1 cellular context compared by ENCODE assay signal in the genomic region with DNA sequence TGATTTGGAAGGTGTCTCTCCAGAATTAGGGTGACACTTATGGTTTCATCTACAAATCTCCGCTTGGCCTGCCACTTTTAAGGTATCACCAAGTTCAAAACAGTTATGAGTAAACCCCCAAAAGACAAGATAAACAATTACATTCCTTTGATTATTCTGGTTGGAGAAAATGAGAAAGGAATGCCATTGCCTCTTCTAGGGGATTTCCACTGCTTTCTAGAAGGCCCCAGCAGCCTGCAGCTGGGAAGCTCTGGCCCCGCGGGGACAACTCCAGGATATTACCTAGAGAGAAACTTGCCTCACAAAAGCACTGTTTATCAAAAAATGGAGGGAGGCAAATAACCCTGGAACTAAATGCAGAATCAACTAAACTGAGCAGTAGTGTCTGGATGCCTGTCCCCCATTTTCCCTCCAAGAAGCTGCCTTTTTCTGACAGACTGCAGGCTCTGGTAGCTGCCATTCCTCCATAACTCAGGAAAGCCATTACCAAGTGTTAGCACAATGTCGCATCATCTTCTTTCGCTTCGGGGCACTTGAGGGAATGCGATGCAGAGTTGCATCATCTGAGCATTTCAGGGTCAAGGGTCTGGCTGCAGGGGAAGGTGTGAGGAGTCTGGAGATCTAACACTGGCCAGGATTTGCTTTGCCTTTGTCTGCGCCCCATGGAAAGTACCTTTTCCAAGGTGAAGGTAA.
TF ChIP-seq lines count a peak whose summit lies in the region.

No MANE protein-coding gene starts in this region.

TF ChIP-seq in K562, 482 proteins besides CTCF, POLR2A, EP300 and RAD21 (continued from another document):
- TF ChIP-seq, protein P1, sequence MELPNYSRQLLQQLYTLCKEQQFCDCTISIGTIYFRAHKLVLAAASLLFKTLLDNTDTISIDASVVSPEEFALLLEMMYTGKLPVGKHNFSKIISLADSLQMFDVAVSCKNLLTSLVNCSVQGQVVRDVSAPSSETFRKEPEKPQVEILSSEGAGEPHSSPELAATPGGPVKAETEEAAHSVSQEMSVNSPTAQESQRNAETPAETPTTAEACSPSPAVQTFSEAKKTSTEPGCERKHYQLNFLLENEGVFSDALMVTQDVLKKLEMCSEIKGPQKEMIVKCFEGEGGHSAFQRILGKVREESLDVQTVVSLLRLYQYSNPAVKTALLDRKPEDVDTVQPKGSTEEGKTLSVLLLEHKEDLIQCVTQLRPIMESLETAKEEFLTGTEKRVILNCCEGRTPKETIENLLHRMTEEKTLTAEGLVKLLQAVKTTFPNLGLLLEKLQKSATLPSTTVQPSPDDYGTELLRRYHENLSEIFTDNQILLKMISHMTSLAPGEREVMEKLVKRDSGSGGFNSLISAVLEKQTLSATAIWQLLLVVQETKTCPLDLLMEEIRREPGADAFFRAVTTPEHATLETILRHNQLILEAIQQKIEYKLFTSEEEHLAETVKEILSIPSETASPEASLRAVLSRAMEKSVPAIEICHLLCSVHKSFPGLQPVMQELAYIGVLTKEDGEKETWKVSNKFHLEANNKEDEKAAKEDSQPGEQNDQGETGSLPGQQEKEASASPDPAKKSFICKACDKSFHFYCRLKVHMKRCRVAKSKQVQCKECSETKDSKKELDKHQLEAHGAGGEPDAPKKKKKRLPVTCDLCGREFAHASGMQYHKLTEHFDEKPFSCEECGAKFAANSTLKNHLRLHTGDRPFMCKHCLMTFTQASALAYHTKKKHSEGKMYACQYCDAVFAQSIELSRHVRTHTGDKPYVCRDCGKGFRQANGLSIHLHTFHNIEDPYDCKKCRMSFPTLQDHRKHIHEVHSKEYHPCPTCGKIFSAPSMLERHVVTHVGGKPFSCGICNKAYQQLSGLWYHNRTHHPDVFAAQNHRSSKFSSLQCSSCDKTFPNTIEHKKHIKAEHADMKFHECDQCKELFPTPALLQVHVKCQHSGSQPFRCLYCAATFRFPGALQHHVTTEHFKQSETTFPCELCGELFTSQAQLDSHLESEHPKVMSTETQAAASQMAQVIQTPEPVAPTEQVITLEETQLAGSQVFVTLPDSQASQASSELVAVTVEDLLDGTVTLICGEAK (IDR thresholded peaks at IDR 0.05): no peak
- TF ChIP-seq, protein P1 (CRISPR knock-in tag; IDR thresholded peaks at IDR 0.05): no peak
- no peak for TF ChIP-seq NUFIP1 (IDR thresholded peaks at IDR 0.05; ENCODE audit: partially characterized antibody)
- TF ChIP-seq MAFG (tag; conservative IDR thresholded peaks at IDR 0.05): no peak
- TF ChIP-seq, protein P2, sequence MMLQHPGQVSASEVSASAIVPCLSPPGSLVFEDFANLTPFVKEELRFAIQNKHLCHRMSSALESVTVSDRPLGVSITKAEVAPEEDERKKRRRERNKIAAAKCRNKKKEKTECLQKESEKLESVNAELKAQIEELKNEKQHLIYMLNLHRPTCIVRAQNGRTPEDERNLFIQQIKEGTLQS (IDR thresholded peaks at IDR 0.05): peak; percentile 42; the same call in 1 of the 2 replicates
- TF ChIP-seq, protein P2 (CRISPR knock-in tag; conservative IDR thresholded peaks at IDR 0.05): no peak
- TF ChIP-seq CEBPG (CRISPR knock-in tag; IDR thresholded peaks at IDR 0.05): no peak
- TF ChIP-seq CEBPG (tag; conservative IDR thresholded peaks at IDR 0.05 in 1 of 2, IDR thresholded peaks at IDR 0.05 in 1 of 2): 0 out of 4 replicates have a peak, but pooled peaks of 1 of the 2 experiments have one; percentile 28
- TF ChIP-seq ETV1 (tag; conservative IDR thresholded peaks at IDR 0.05; ENCODE audit: low read depth): no peak
- TF ChIP-seq SETDB1 (IDR thresholded peaks at IDR 0.05; ENCODE audit: low read length): no peak
- TF ChIP-seq, protein P3, sequence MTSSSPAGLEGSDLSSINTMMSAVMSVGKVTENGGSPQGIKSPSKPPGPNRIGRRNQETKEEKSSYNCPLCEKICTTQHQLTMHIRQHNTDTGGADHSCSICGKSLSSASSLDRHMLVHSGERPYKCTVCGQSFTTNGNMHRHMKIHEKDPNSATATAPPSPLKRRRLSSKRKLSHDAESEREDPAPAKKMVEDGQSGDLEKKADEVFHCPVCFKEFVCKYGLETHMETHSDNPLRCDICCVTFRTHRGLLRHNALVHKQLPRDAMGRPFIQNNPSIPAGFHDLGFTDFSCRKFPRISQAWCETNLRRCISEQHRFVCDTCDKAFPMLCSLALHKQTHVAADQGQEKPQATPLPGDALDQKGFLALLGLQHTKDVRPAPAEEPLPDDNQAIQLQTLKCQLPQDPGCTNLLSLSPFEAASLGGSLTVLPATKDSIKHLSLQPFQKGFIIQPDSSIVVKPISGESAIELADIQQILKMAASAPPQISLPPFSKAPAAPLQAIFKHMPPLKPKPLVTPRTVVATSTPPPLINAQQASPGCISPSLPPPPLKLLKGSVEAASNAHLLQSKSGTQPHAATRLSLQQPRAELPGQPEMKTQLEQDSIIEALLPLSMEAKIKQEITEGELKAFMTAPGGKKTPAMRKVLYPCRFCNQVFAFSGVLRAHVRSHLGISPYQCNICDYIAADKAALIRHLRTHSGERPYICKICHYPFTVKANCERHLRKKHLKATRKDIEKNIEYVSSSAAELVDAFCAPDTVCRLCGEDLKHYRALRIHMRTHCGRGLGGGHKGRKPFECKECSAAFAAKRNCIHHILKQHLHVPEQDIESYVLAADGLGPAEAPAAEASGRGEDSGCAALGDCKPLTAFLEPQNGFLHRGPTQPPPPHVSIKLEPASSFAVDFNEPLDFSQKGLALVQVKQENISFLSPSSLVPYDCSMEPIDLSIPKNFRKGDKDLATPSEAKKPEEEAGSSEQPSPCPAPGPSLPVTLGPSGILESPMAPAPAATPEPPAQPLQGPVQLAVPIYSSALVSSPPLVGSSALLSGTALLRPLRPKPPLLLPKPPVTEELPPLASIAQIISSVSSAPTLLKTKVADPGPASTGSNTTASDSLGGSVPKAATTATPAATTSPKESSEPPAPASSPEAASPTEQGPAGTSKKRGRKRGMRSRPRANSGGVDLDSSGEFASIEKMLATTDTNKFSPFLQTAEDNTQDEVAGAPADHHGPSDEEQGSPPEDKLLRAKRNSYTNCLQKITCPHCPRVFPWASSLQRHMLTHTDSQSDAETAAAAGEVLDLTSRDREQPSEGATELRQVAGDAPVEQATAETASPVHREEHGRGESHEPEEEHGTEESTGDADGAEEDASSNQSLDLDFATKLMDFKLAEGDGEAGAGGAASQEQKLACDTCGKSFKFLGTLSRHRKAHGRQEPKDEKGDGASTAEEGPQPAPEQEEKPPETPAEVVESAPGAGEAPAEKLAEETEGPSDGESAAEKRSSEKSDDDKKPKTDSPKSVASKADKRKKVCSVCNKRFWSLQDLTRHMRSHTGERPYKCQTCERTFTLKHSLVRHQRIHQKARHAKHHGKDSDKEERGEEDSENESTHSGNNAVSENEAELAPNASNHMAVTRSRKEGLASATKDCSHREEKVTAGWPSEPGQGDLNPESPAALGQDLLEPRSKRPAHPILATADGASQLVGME (CRISPR knock-in tag; IDR thresholded peaks at IDR 0.05): no peak
- no peak for TF ChIP-seq ZNF175 (CRISPR knock-in tag; IDR thresholded peaks at IDR 0.05; ENCODE audit: low read depth)
- TF ChIP-seq ZNF12 (CRISPR knock-in tag; IDR thresholded peaks at IDR 0.05): no peak
- no peak for TF ChIP-seq TOE1 (IDR thresholded peaks at IDR 0.05; ENCODE audit: borderline replicate concordance)
- TF ChIP-seq TOE1 (CRISPR knock-in tag; IDR thresholded peaks at IDR 0.05; ENCODE audit: borderline replicate concordance, low read depth): no peak
